ENCODE assay signal across 12 cellular contexts in genomic region chr3:158846803-158847465, GRCh38. TPM values are rescaled to one million over a fixed set of nuclear protein-coding genes. Genes with fewer than 3 reads are reported as not detected.
A peak's percentile ranks its signal among the peaks of the same experiment; 100 is the strongest.
DNase-seq lines count a peak whose midpoint lies in the region; ATAC-seq, FAIRE-seq and TF ChIP-seq lines count a peak whose summit lies in the region.
"Had no signal": no experiment of that assay in that cellular context is flagged by ENCODE, and none has a peak within 500 bp of the region (broad histone marks: within the 10 kb centered on the region; RNA-seq: fewer than 3 reads in every experiment).

No MANE protein-coding gene starts in this region.

- CTCF ChIA-PET in activated CD4-positive, alpha-beta T cell treated with anti-CD3 and anti-CD28 coated beads for 36 hours (lab: Charles Lee): interaction anchor here (0.5 to 5.5 kb wide), 13 partner anchors 11 to 1635 kb away, joined by 3 to 58 read pairs (median 4); partner anchors contain the start of gene IL12A

- intact Hi-C loops in activated CD4-positive, alpha-beta T cell treated with anti-CD3 and anti-CD28 coated beads for 36 hours (cut with DNase I, micrococcal nuclease): loop anchor here (1.0 to 10.0 kb wide), 3 partner anchors 413 to 1158 kb away; no protein-coding TSS in a partner anchor

- H3K36me3 Mint-ChIP-seq in activated CD4-positive, alpha-beta T cell treated with anti-CD3 and anti-CD28 coated beads for 36 hours (ENCODE audit: low read depth): no peaks in the 10 kb centered on the region
- H3K36me3 Mint-ChIP-seq: brain had no signal

- H4K20me1 ChIP-seq in osteoblast (ENCODE audit: insufficient read depth, low read length): no peaks in the 10 kb centered on the region

- no peak overlapping the region for H3K27ac Mint-ChIP-seq in activated CD4-positive, alpha-beta T cell treated with anti-CD3 and anti-CD28 coated beads for 36 hours

- H3K4me3 ChIP-seq in osteoblast (ENCODE audit: insufficient read depth, low read length): no peak overlapping the region
- H3K4me3 ChIP-seq: lung, SK-N-MC had no signal

- H3K36me3 ChIP-seq in osteoblast (ENCODE audit: insufficient read depth, low read length): no peaks in the 10 kb centered on the region

- no peak for FAIRE-seq in HTR-8/SVneo (lab: Jason Lieb, UNC)

- no peak overlapping the region for H2AFZ ChIP-seq in osteoblast (ENCODE audit: low read length)

- H3K4me3 Mint-ChIP-seq in activated CD4-positive, alpha-beta T cell treated with anti-CD3 and anti-CD28 coated beads for 36 hours: no peak overlapping the region
- H3K4me3 Mint-ChIP-seq: brain had no signal

- no peaks in the 10 kb centered on the region for H3K79me2 ChIP-seq in osteoblast (ENCODE audit: insufficient read depth, low read length)

- no peak for TF ChIP-seq CTCF in osteoblast (IDR thresholded peaks at IDR 0.05; ENCODE audit: extremely low read depth, low read depth, low read length)

- no peaks in the 10 kb centered on the region for H3K4me1 ChIP-seq in osteoblast (ENCODE audit: insufficient read depth, low read length)

- no peaks in the 10 kb centered on the region for H3K27me3 ChIP-seq in osteoblast (ENCODE audit: insufficient read depth, low read length)

- no peak overlapping the region for H3K27ac ChIP-seq in osteoblast (ENCODE audit: low read depth, low read length)
- H3K27ac ChIP-seq: 22Rv1, SK-N-MC had no signal

- peak overlapping the region; percentile 43 for H3K4me2 ChIP-seq in osteoblast (ENCODE audit: insufficient read depth, low read length)

- peaks cover 6% of the 10 kb centered on the region for H3K4me1 Mint-ChIP-seq in activated CD4-positive, alpha-beta T cell treated with anti-CD3 and anti-CD28 coated beads for 36 hours

- DNase-seq in activated CD4-positive, alpha-beta T cell treated with anti-CD3 and anti-CD28 coated beads for 36 hours: no peak
- no peak for DNase-seq in activated CD4-positive, alpha-beta T cell treated with anti-CD3 and anti-CD28 coated beads, Interleukin-2, amount 50 U/mL, for 48 hours
- DNase-seq in osteoblast (ENCODE audit: insufficient read length, low spot score, missing footprints): no peak
- no peak for DNase-seq in HTR-8/SVneo (ENCODE audit: insufficient read length, low spot score)
- no peak for DNase-seq in ecto neural progenitor cell (ENCODE audit: low spot score)
- no peak for DNase-seq in NCI-H526 treated with DMSO at 0.1 percent for 48 hours (lab: John Stamatoyannopoulos, UW)

- no peaks in the 10 kb centered on the region for H3K9me3 ChIP-seq in osteoblast (ENCODE audit: low read depth, low read length)

- peaks cover 2% of the 10 kb centered on the region for H3K27me3 Mint-ChIP-seq in activated CD4-positive, alpha-beta T cell treated with anti-CD3 and anti-CD28 coated beads for 36 hours

- ATAC-seq in activated CD4-positive, alpha-beta T cell treated with anti-CD3 and anti-CD28 coated beads for 36 hours: peak; percentile 84
- peak; percentile 82 for ATAC-seq in GM21825 (IDR thresholded peaks at IDR 0.05; ENCODE audit: unreplicated experiment)
- peak; percentile 94 for ATAC-seq in HG03378 (IDR thresholded peaks at IDR 0.05; ENCODE audit: unreplicated experiment)

- no peaks in the 10 kb centered on the region for H3K9me3 Mint-ChIP-seq in activated CD4-positive, alpha-beta T cell treated with anti-CD3 and anti-CD28 coated beads for 36 hours (ENCODE audit: low read depth)
- H3K9me3 Mint-ChIP-seq: brain had no signal

- POLR2A ChIA-PET in activated CD4-positive, alpha-beta T cell treated with anti-CD3 and anti-CD28 coated beads for 36 hours (lab: Charles Lee): no interaction called here

RNA-seq across cellular contexts. Expression of gene MFSD1, which starts 45.1 kb away (rescaled TPM):
- total RNA-seq in activated CD4-positive, alpha-beta T cell treated with anti-CD3 and anti-CD28 coated beads for 36 hours: 10 to 100 TPM in 1 of 2 experiments, 1 to 10 TPM in 1; 6.9 to 13.1 TPM
- total RNA-seq in osteoblast: 170 and 183 TPM in 2 replicates

Comparison
In these comparisons a context has a peak if more than half of its experiments do, and no peak if none do; other contexts are left out.
1. RNA of gene MFSD1, which starts 45.1 kb away (total RNA-seq): 170 to 183 TPM in osteoblast; 6.9 to 13.1 TPM in activated CD4-positive, alpha-beta T cell treated with anti-CD3 and anti-CD28 coated beads for 36 hours; every median in the first group is over 10 times any median in the second.
2. Peak in every context shown above with its lines, with median percentiles within 50 percentile points of each other: ATAC-seq.